29 cellular contexts compared by ENCODE assay signal in genomic region chr11:70746351-70746750, GRCh38.
"Had no signal": no experiment of that assay in that cellular context is flagged by ENCODE, and none has a peak within 500 bp of the region (broad histone marks: within the 10 kb centered on the region; RNA-seq: fewer than 3 reads in every experiment).

No MANE protein-coding gene starts in this region.

- H3K4me2 ChIP-seq: KMS-11 had no signal

- H3K27ac ChIP-seq: brain microvascular endothelial cell, KMS-11, VCaP had no signal

- H3K27me3 ChIP-seq: brain microvascular endothelial cell had no signal

- H3K9ac ChIP-seq: KMS-11 had no signal

- ATAC-seq: activated CD8-positive, alpha-beta memory T cell treated with anti-CD3 and anti-CD28 coated beads, Interleukin-2, amount 10 ng/mL, durations not matched to agents 7 days and 5 days; Panc1 had no signal

- H3K36me3 ChIP-seq: brain microvascular endothelial cell had no signal

- DNase-seq: activated B cell treated with CpG ODN at 0.5 μM for 24 hours; activated CD4-positive, alpha-beta memory T cell treated with anti-CD3 and anti-CD28 coated beads, Interleukin-2, amount 10 ng/mL, durations not matched to agents 7 days and 5 days; activated CD4-positive, alpha-beta T cell treated with anti-CD3 and anti-CD28 coated beads for 48 hours; activated CD4-positive, CD25-positive, alpha-beta regulatory T cell treated with anti-CD3 and anti-CD28 coated beads, Interleukin-2, amount 50 U/mL, for 72 hours; activated CD8-positive, alpha-beta memory T cell treated with anti-CD3 and anti-CD28 coated beads for 24 hours; activated CD8-positive, alpha-beta memory T cell treated with anti-CD3 and anti-CD28 coated beads, Interleukin-2, amount 10 ng/mL, durations not matched to agents 7 days and 5 days; activated CD8-positive, alpha-beta memory T cell treated with anti-CD3 and anti-CD28 coated beads, Interleukin-2, amount 50 U/mL, for 48 hours; activated effector memory CD4-positive, alpha-beta T cell treated with Interleukin-2 at 50 U/mL for 16 hours; activated naive CD4-positive, alpha-beta T cell treated with anti-CD3 and anti-CD28 coated beads, Interleukin-2, amount 50 U/mL, for 16 hours; activated naive CD8-positive, alpha-beta T cell treated with anti-CD3 and anti-CD28 coated beads for 36 hours; activated T-cell treated with anti-CD3 and anti-CD28 coated beads, Interleukin-2, amount 50 U/mL, for 48 hours; amniotic stem cell; brain microvascular endothelial cell; MM.1S; MV-4-11; NCI-H1092; NCI-H1436 treated with DMSO at 0.1 percent for 48 hours; NCI-H1694 treated with DMSO at 0.1 percent for 48 hours; NCI-H2029; NCI-H345; NCI-H524 treated with DMSO at 0.1 percent for 48 hours; SIG-M5; SW 1271; T-helper 1 cell; T-helper 2 cell; T-helper 9 cell had no signal
